In the genomic region with DNA sequence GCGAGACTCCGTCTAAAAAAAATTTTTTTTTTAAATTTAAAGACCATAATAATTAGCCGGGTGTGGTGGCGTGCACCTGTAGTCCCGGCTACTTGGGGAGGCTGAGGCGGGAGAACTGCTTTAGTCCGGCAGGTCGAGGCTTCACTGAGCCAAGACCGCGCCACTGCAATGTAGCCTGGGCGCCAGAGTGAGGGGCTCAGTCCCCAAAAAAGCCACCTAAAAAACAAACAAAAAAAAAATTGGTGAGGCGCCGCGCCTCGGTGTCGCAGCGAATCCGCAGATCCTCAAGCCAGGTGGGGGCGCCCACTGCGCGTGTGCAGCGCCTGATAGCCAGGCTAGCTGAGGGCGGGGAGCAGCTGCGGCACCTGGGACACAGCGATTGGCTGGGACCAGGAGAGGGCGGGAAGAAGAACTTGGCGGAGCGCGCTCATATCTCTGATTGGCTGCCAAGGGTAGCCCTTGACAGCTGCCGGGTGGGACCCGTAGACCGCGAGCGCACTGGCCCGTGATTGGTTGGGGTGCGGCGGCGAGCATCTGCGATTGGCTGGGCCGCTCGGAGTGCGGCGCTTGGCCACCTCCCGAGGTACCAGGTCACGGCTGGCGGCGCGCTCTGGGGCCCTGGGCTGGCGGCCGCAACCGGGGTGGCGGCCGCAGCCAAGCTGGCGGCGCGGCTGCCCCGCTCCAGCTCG, we compare ENCODE assay signal across 8 cellular contexts. TPM values are rescaled to one million over a fixed set of nuclear protein-coding genes. Genes with fewer than 3 reads are reported as not detected.
DNase-seq lines count a peak whose midpoint lies in the region; ATAC-seq and TF ChIP-seq lines count a peak whose summit lies in the region.

No MANE protein-coding gene starts in this region.

- H3K4me1 ChIP-seq in HCT116 (ENCODE audit: control insufficient read depth in 1 of 2, insufficient read depth in 2 of 2, low read length in 2 of 2) (peaks cover 23 to 46% of the 10 kb centered on the region in 2 experiments), neutrophil (ENCODE audit: control insufficient read depth in 1 of 2, insufficient read depth in 1 of 2, low read depth in 1 of 2, low read length in 1 of 2) (peaks cover 40 to 43% of the 10 kb centered on the region in 2 experiments)

- no peak overlapping the region for H3K9ac ChIP-seq in HCT116 (ENCODE audit: low read length)

- BruUV-seq in HCT116 (replicated peaks; lab: Mats Ljungman, UMichigan): no TSS peak

- H3K36me3 Mint-ChIP-seq in activated T-helper 1 cell treated with anti-CD3 and anti-CD28 coated beads, Interleukin-12 subunit alpha, Interleukin-12 subunit beta, Interleukin-2, Interleukin-4 antibody, amounts not matched to agents 30 ng/mL and 10 ng/mL and 1 ng/mL, durations not matched to agents 14 hours and 24 hours and 36 hours (ENCODE audit: low read depth): no peaks in the 10 kb centered on the region

- H3K27me3 ChIP-seq in HCT116 (ENCODE audit: insufficient read depth, low read length) (no peaks in the 10 kb centered on the region), MG63 (no peaks in the 10 kb centered on the region), neutrophil (no peaks in the 10 kb centered on the region)

- no peaks in the 10 kb centered on the region for H3K9me3 Mint-ChIP-seq in activated T-helper 1 cell treated with anti-CD3 and anti-CD28 coated beads, Interleukin-12 subunit alpha, Interleukin-12 subunit beta, Interleukin-2, Interleukin-4 antibody, amounts not matched to agents 30 ng/mL and 10 ng/mL and 1 ng/mL, durations not matched to agents 14 hours and 24 hours and 36 hours

- no peak for TF ChIP-seq POLR2A in HCT116 (IDR thresholded peaks at IDR 0.05; ENCODE audit: borderline replicate concordance, extremely low read depth, insufficient read depth, insufficient read length)

- RAD21 ChIA-PET in HCT116 (lab: Charles Lee; ENCODE audit: low non-redundant PET in 1 of 2, low total read pairs in 2 of 2, uncharacterized antibody in 2 of 2, unreplicated experiment in 2 of 2): interaction anchor here (0.7 to 1.4 kb wide), 3 partner anchors 20 to 24 kb away, joined by 3 to 7 read pairs (median 4); partner anchors contain the start of gene HCFC1R1 (in 1 of the 2)

- no peak for TF ChIP-seq RAD21 in HCT116 (IDR thresholded peaks at IDR 0.05; ENCODE audit: low read depth)

- TF ChIP-seq CTCF in HCT116 (IDR thresholded peaks at IDR 0.05 in 2 of 3, conservative IDR thresholded peaks at IDR 0.05 in 1 of 3; ENCODE audit: borderline replicate concordance in 1 of 3, insufficient read depth in 1 of 3, low read depth in 2 of 3, low read length in 2 of 3): peak in 2 of 3 experiments; percentile 43 to 52; a peak in 3 of 6 replicates
- peak; percentile 84 for TF ChIP-seq CTCF in neutrophil (IDR thresholded peaks at IDR 0.05)

- H3K9me2 ChIP-seq in HCT116 (ENCODE audit: insufficient read depth): no peaks in the 10 kb centered on the region

- intact Hi-C loops in HCT116 (cut with micrococcal nuclease): loop anchor here (2.0 kb wide), 1 partner anchor 21 kb away; the partner anchor contains the start of gene THOC6
- intact Hi-C loops in activated T-helper 1 cell treated with anti-CD3 and anti-CD28 coated beads, Interleukin-12 subunit alpha, Interleukin-12 subunit beta, Interleukin-2, Interleukin-4 antibody, amounts not matched to agents 30 ng/mL and 10 ng/mL and 1 ng/mL, durations not matched to agents 14 hours and 24 hours and 36 hours (cut with micrococcal nuclease): loop anchor here (1.0 to 5.0 kb wide), 6 partner anchors 17 to 97 kb away; partner anchors contain the start of genes PAQR4, PKMYT1, THOC6 and TNFRSF12A

- no peaks in the 10 kb centered on the region for H4K20me1 ChIP-seq in HCT116 (ENCODE audit: insufficient read depth)

- H3K4me2 ChIP-seq in HCT116 (ENCODE audit: low read length): peak overlapping the region; percentile 47

- H3K4me3 ChIP-seq in HCT116 (replicated peaks in 1 of 2; ENCODE audit: low read depth in 1 of 2, low read length in 2 of 2) (0 out of 4 replicates have a peak overlapping the region, but pooled peaks of 1 of the 2 experiments have one; percentile 18), MG63 (peak overlapping the region; percentile 33), neutrophil (ENCODE audit: low read depth in 1 of 2, low read length in 1 of 2) (peak overlapping the region; percentile 30 to 66)

- H3K4me1 Mint-ChIP-seq in activated T-helper 1 cell treated with anti-CD3 and anti-CD28 coated beads, Interleukin-12 subunit alpha, Interleukin-12 subunit beta, Interleukin-2, Interleukin-4 antibody, amounts not matched to agents 30 ng/mL and 10 ng/mL and 1 ng/mL, durations not matched to agents 14 hours and 24 hours and 36 hours (ENCODE audit: low read depth): peaks cover 22% of the 10 kb centered on the region

- peak; percentile 93 for ATAC-seq in HCT116

- H3K36me3 ChIP-seq in HCT116 (ENCODE audit: control insufficient read depth in 1 of 2, insufficient read depth in 2 of 2, low read length in 2 of 2) (no peaks in the 10 kb centered on the region), MG63 (peaks cover 21% of the 10 kb centered on the region), neutrophil (peaks cover 30% of the 10 kb centered on the region)

- POLR2A ChIA-PET in HCT116 (lab: Charles Lee): interaction anchor here (0.8 to 11.4 kb wide), 4 partner anchors 9 to 39 kb away, joined by 3 to 188 read pairs (median 4); partner anchors contain the start of genes CLDN6, HCFC1R1, THOC6 and TNFRSF12A

- no peaks in the 10 kb centered on the region for H3K79me2 ChIP-seq in HCT116 (ENCODE audit: insufficient read depth, low read length)

- CTCF ChIA-PET in HCT116 (lab: Charles Lee): interaction anchor here (0.6 to 3.0 kb wide), 5 partner anchors 17 to 42 kb away, joined by 3 to 29 read pairs (median 12); partner anchors contain the start of genes HCFC1R1, THOC6 and TNFRSF12A

- no peak overlapping the region for H2AFZ ChIP-seq in HCT116 (ENCODE audit: low read depth, low read length, poor library complexity, severe bottlenecking)

- H3K27me3 Mint-ChIP-seq in activated T-helper 1 cell treated with anti-CD3 and anti-CD28 coated beads, Interleukin-12 subunit alpha, Interleukin-12 subunit beta, Interleukin-2, Interleukin-4 antibody, amounts not matched to agents 30 ng/mL and 10 ng/mL and 1 ng/mL, durations not matched to agents 14 hours and 24 hours and 36 hours (ENCODE audit: insufficient read depth): peaks cover 18% of the 10 kb centered on the region

- H3K27ac ChIP-seq in HCT116 (ENCODE audit: low read depth, low read length) (no peak overlapping the region), neutrophil (peak overlapping the region; percentile 98), substantia nigra (ENCODE audit: low read depth, low read length, poor library complexity, severe bottlenecking) (no peak overlapping the region)

- DNase-seq in GF-D8 (lab: John Stamatoyannopoulos, UW) (peak; percentile 96), HCT116 (ENCODE audit: low read depth, low spot score) (peak; percentile 99), MG63 (peak; percentile 100), RPMI8226 (peak; percentile 100), fibroblast of peridontal ligament (ENCODE audit: extremely low read depth) (peak; percentile 95), substantia nigra (lab: John Stamatoyannopoulos, UW) (peak; percentile 50 to 99 (median 96))
- peak; percentile 98 for DNase-seq in activated T-helper 1 cell treated with anti-CD3 and anti-CD28 coated beads, Interleukin-12 subunit alpha, Interleukin-12 subunit beta, Interleukin-2, Interleukin-4 antibody, amounts not matched to agents 30 ng/mL and 10 ng/mL and 1 ng/mL, durations not matched to agents 14 hours and 24 hours and 36 hours (ENCODE audit: low spot score)

- H3K4me3 Mint-ChIP-seq in activated T-helper 1 cell treated with anti-CD3 and anti-CD28 coated beads, Interleukin-12 subunit alpha, Interleukin-12 subunit beta, Interleukin-2, Interleukin-4 antibody, amounts not matched to agents 30 ng/mL and 10 ng/mL and 1 ng/mL, durations not matched to agents 14 hours and 24 hours and 36 hours: peak overlapping the region; percentile 74

- H3K27ac Mint-ChIP-seq in activated T-helper 1 cell treated with anti-CD3 and anti-CD28 coated beads, Interleukin-12 subunit alpha, Interleukin-12 subunit beta, Interleukin-2, Interleukin-4 antibody, amounts not matched to agents 30 ng/mL and 10 ng/mL and 1 ng/mL, durations not matched to agents 14 hours and 24 hours and 36 hours: peak overlapping the region; percentile 21

- no peaks in the 10 kb centered on the region for H3K9me3 ChIP-seq in HCT116 (ENCODE audit: control insufficient read depth in 1 of 2, insufficient read depth in 1 of 2, low read depth in 1 of 2, low read length in 2 of 2)
- no peaks in the 10 kb centered on the region for H3K9me3 ChIP-seq in MG63
- no peaks in the 10 kb centered on the region for H3K9me3 ChIP-seq in neutrophil

RNA-seq across cellular contexts. Expression of gene CLDN9, which starts 9.0 kb away (rescaled TPM):
- 0.76 TPM for total RNA-seq in HCT116 (2021; ENCODE audit: unreplicated experiment)
- polyA plus RNA-seq in HCT116 (2012): 0.96 and 1.4 TPM in 2 replicates
- not detected in 2 replicates for total RNA-seq in MG63 (2014; rRNA removed; shearing (Covaris generic); ENCODE audit: low replicate concordance)
- total RNA-seq in activated T-helper 1 cell treated with anti-CD3 and anti-CD28 coated beads, Interleukin-12 subunit alpha, Interleukin-12 subunit beta, Interleukin-2, Interleukin-4 antibody, amounts not matched to agents 30 ng/mL and 10 ng/mL and 1 ng/mL, durations not matched to agents 14 hours and 24 hours and 36 hours: not detected in 2 replicates

RNA-seq across cellular contexts. Expression of gene CLDN6, which starts 14.3 kb away (rescaled TPM):
- total RNA-seq in HCT116 (2021; ENCODE audit: unreplicated experiment): 0.49 TPM
- polyA plus RNA-seq in HCT116 (2012): 0.11 and 0.21 TPM in 2 replicates
- total RNA-seq in MG63 (2014; rRNA removed; shearing (Covaris generic); ENCODE audit: low replicate concordance): not detected in 2 replicates
- not detected in 2 replicates for total RNA-seq in activated T-helper 1 cell treated with anti-CD3 and anti-CD28 coated beads, Interleukin-12 subunit alpha, Interleukin-12 subunit beta, Interleukin-2, Interleukin-4 antibody, amounts not matched to agents 30 ng/mL and 10 ng/mL and 1 ng/mL, durations not matched to agents 14 hours and 24 hours and 36 hours

RNA-seq across cellular contexts. Expression of gene TNFRSF12A, which starts 16.4 kb away (rescaled TPM):
- 188 TPM for total RNA-seq in HCT116 (2021; ENCODE audit: unreplicated experiment)
- polyA plus RNA-seq in HCT116 (2012): 222 and 257 TPM in 2 replicates
- 541 and 602 TPM in 2 replicates for total RNA-seq in MG63 (2014; rRNA removed; shearing (Covaris generic); ENCODE audit: low replicate concordance)
- 4.9 and 5.5 TPM in 2 replicates for total RNA-seq in activated T-helper 1 cell treated with anti-CD3 and anti-CD28 coated beads, Interleukin-12 subunit alpha, Interleukin-12 subunit beta, Interleukin-2, Interleukin-4 antibody, amounts not matched to agents 30 ng/mL and 10 ng/mL and 1 ng/mL, durations not matched to agents 14 hours and 24 hours and 36 hours

RNA-seq across cellular contexts. Expression of gene HCFC1R1, which starts 20.0 kb away (rescaled TPM):
- 60.0 TPM for total RNA-seq in HCT116 (2021; ENCODE audit: unreplicated experiment)
- polyA plus RNA-seq in HCT116 (2012): 102 and 110 TPM in 2 replicates
- total RNA-seq in MG63 (2014; rRNA removed; shearing (Covaris generic); ENCODE audit: low replicate concordance): 2.9 and 60.7 TPM in 2 replicates
- total RNA-seq in activated T-helper 1 cell treated with anti-CD3 and anti-CD28 coated beads, Interleukin-12 subunit alpha, Interleukin-12 subunit beta, Interleukin-2, Interleukin-4 antibody, amounts not matched to agents 30 ng/mL and 10 ng/mL and 1 ng/mL, durations not matched to agents 14 hours and 24 hours and 36 hours: 30.0 and 30.9 TPM in 2 replicates

RNA-seq across cellular contexts. Expression of gene THOC6, which starts 20.1 kb away (rescaled TPM):
- 62.9 TPM for total RNA-seq in HCT116 (2021; ENCODE audit: unreplicated experiment)
- polyA plus RNA-seq in HCT116 (2012): 74.8 and 76.8 TPM in 2 replicates
- total RNA-seq in MG63 (2014; rRNA removed; shearing (Covaris generic); ENCODE audit: low replicate concordance): 63.2 and 118 TPM in 2 replicates
- total RNA-seq in activated T-helper 1 cell treated with anti-CD3 and anti-CD28 coated beads, Interleukin-12 subunit alpha, Interleukin-12 subunit beta, Interleukin-2, Interleukin-4 antibody, amounts not matched to agents 30 ng/mL and 10 ng/mL and 1 ng/mL, durations not matched to agents 14 hours and 24 hours and 36 hours: 48.3 and 49.0 TPM in 2 replicates

Comparison
In these comparisons a context has a peak if more than half of its experiments do, and no peak if none do; other contexts are left out.
1. RNA of gene TNFRSF12A, which starts 16.4 kb away (total RNA-seq): 541 to 602 TPM in MG63 and 188 TPM in HCT116 (single experiment); 4.9 to 5.5 TPM in activated T-helper 1 cell treated with anti-CD3 and anti-CD28 coated beads, Interleukin-12 subunit alpha, Interleukin-12 subunit beta, Interleukin-2, Interleukin-4 antibody, amounts not matched to agents 30 ng/mL and 10 ng/mL and 1 ng/mL, durations not matched to agents 14 hours and 24 hours and 36 hours; every median in the first group is over 10 times any median in the second.
2. Peak in every context shown above with its lines, with median percentiles within 50 percentile points of each other: DNase-seq.